Comparison of ENCODE assay signal across 9 cellular contexts in the genomic region with DNA sequence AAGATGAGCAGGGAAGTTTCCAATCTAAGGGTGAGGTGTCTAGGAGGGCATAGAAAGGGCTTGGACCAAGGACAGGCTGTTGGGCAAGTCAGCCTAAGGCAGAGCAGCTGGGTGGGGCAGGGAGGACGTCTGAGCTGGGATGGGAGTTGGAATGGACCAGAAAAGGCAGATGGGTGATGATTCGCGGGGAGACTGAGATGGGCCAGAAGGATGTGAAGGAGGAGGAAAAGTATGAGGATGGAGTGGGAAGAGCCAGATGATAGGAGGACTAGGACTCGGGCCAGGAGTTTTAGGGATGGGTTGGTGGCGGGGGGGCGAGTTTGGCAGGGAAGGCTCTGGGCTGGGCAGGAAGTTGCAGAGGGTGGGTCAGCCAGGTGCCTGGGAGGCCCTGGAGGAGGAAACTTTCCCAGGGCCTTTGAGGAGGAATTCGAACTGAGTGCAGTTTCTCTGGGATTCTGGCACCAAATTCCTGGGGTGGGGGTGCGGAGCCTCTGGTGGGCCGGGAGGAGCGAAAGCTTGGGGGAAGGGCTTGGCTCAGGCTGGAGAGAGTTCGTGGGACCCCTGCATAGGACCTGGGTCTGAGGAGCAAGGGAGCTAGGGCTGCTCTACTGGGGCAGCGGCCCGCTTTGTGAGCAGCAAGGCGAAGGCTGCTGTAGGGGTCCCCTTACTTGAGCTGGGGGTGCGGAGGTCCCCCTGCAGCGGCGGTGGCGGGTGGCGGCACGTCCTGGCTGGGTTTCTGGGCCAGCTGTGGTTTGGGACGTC. TPM values are rescaled to one million over a fixed set of nuclear protein-coding genes. Genes with fewer than 3 reads are reported as not detected.
DNase-seq lines count a peak whose midpoint lies in the region; ATAC-seq and TF ChIP-seq lines count a peak whose summit lies in the region.
"Had no signal": no experiment of that assay in that cellular context is flagged by ENCODE, and none has a peak within 500 bp of the region (broad histone marks: within the 10 kb centered on the region; RNA-seq: fewer than 3 reads in every experiment).

No MANE protein-coding gene starts in this region.

- TF ChIP-seq CTCF in GM23338 (conservative IDR thresholded peaks at IDR 0.05; ENCODE audit: low read depth in 2 of 2) (no peak), ascending aorta (IDR thresholded peaks at IDR 0.05) (no peak), sigmoid colon (IDR thresholded peaks at IDR 0.05) (no peak), thyroid gland (IDR thresholded peaks at IDR 0.05) (no peak)

- H3K9me2 ChIP-seq in GM23338 (ENCODE audit: insufficient read depth): no peaks in the 10 kb centered on the region

- H3K4me3 ChIP-seq in GM23338: peak overlapping the region; percentile 56
- H3K4me3 ChIP-seq in ascending aorta: peak overlapping the region; percentile 39 to 48
- peak overlapping the region; percentile 49 for H3K4me3 ChIP-seq in iPS-15b (ENCODE audit: low read depth, low read length)
- peak overlapping the region in 3 of 4 donors; percentile 26 to 41 (median 34) for H3K4me3 ChIP-seq in sigmoid colon
- H3K4me3 ChIP-seq in thyroid gland (replicated peaks in 1 of 3): no peak overlapping the region

- H3K9ac ChIP-seq in iPS-15b (ENCODE audit: low read depth, low read length): no peak overlapping the region

- no peaks in the 10 kb centered on the region; the same call in 2 of the 3 replicates for H3K9me3 Mint-ChIP-seq in GM23338

- DNase-seq in GM23338 (ENCODE audit: low spot score) (peak; percentile 91), ascending aorta (ENCODE audit: low spot score in 2 of 2) (peak in 1 of 2 donors; percentile 62), sigmoid colon (peak; percentile 79), thyroid gland (no peak), NCI-H146 treated with DMSO at 0.1 percent for 48 hours (lab: John Stamatoyannopoulos, UW; ENCODE audit: unreplicated experiment) (no peak), NCI-H1930 (lab: John Stamatoyannopoulos, UW) (no peak)
- DNase-seq: dorsolateral prefrontal cortex had no signal

- H3K79me2 ChIP-seq in GM23338 (replicated peaks; ENCODE audit: insufficient read depth): no peaks in the 10 kb centered on the region

- H3K4me2 ChIP-seq in GM23338: peak overlapping the region; percentile 80

- H2AFZ ChIP-seq in GM23338: no peak overlapping the region

- ATAC-seq in GM23338 (peak; percentile 71), GM21576 (IDR thresholded peaks at IDR 0.05; ENCODE audit: unreplicated experiment) (no peak)

- no peak for TF ChIP-seq EP300 in sigmoid colon (IDR thresholded peaks at IDR 0.05)

- H3K27ac ChIP-seq in GM23338 (ENCODE audit: low read depth) (peak overlapping the region; percentile 97), ascending aorta (peak overlapping the region; percentile 59 to 64), sigmoid colon (peak overlapping the region; percentile 14 to 68 (median 50)), thyroid gland (peak overlapping the region in 1 of 3 donors; percentile 36)

- H3K4me3 Mint-ChIP-seq in GM23338: peak overlapping the region; percentile 72

- intact Hi-C loops in ascending aorta (cut with DNase I) (no loop called here), sigmoid colon (cut with DNase I) (no loop called here), thyroid gland (cut with DNase I) (no loop called here)

- WGBS in sigmoid colon, 2 donors: 6 to 36% methylated on average over 21 of the region's 21 CpGs
- 27 to 30% methylated on average over 7 of the region's 21 CpGs for WGBS in thyroid gland, 2 donors

- no peak for TF ChIP-seq POLR2A in sigmoid colon (IDR thresholded peaks at IDR 0.05)
- no peak for TF ChIP-seq POLR2A in thyroid gland (IDR thresholded peaks at IDR 0.05)

- H3K4me1 ChIP-seq in GM23338 (ENCODE audit: insufficient read depth) (peaks cover 5% of the 10 kb centered on the region; the same call in 1 of the 2 replicates), ascending aorta (peaks cover 0 to 7% of the 10 kb centered on the region in 2 donors), iPS-15b (ENCODE audit: control insufficient read depth, insufficient read depth, low read length) (peaks cover 7% of the 10 kb centered on the region), sigmoid colon (peaks cover 0 to 13% (median 5%) of the 10 kb centered on the region in 4 donors), thyroid gland (peaks cover 0 to 13% of the 10 kb centered on the region in 2 donors)

- H3F3A ChIP-seq in GM23338 (replicated peaks; ENCODE audit: low read depth): no peaks in the 10 kb centered on the region

- no peaks in the 10 kb centered on the region for H3K9me3 ChIP-seq in ascending aorta
- no peaks in the 10 kb centered on the region for H3K9me3 ChIP-seq in iPS-15b (ENCODE audit: control insufficient read depth, insufficient read depth, low read length)
- H3K9me3 ChIP-seq in sigmoid colon: no peaks in the 10 kb centered on the region
- no peaks in the 10 kb centered on the region for H3K9me3 ChIP-seq in thyroid gland

- peaks cover 44% of the 10 kb centered on the region for H3K36me3 Mint-ChIP-seq in GM23338 (ENCODE audit: low read depth)

- peaks cover 31% of the 10 kb centered on the region for H3K4me1 Mint-ChIP-seq in GM23338

- H3K27ac Mint-ChIP-seq in GM23338: peak overlapping the region; percentile 94

- no peaks in the 10 kb centered on the region for H4K20me1 ChIP-seq in GM23338 (replicated peaks; ENCODE audit: insufficient read depth)

- H3K36me3 ChIP-seq in GM23338 (ENCODE audit: insufficient read depth): no peaks in the 10 kb centered on the region
- H3K36me3 ChIP-seq in ascending aorta: peaks cover 0 to 18% of the 10 kb centered on the region in 2 donors
- peaks cover 20% of the 10 kb centered on the region for H3K36me3 ChIP-seq in iPS-15b (ENCODE audit: control insufficient read depth, insufficient read depth, low read length)
- H3K36me3 ChIP-seq in sigmoid colon: peaks cover 0 to 24% (median 11%) of the 10 kb centered on the region in 4 donors
- peaks cover 11 to 21% of the 10 kb centered on the region in 2 donors for H3K36me3 ChIP-seq in thyroid gland

- H3K27me3 Mint-ChIP-seq in GM23338 (ENCODE audit: insufficient read depth, low read depth, poor library complexity): peaks cover 21% of the 10 kb centered on the region

- H3K27me3 ChIP-seq in GM23338 (ENCODE audit: insufficient read depth) (no peaks in the 10 kb centered on the region), ascending aorta (no peaks in the 10 kb centered on the region), iPS-15b (ENCODE audit: control insufficient read depth, insufficient read depth, low read length) (no peaks in the 10 kb centered on the region), sigmoid colon (peaks cover 0 to 3% (median 0%) of the 10 kb centered on the region in 3 donors), thyroid gland (no peaks in the 10 kb centered on the region)

TF ChIP-seq in GM23338, 12 proteins besides CTCF, POLR2A, EP300 and RAD21:
- TF ChIP-seq POLR2AphosphoS5 (IDR thresholded peaks at IDR 0.05; ENCODE audit: low read depth): peak; percentile 40; the same call in 1 of the 2 replicates
- TF ChIP-seq ETS1 (IDR thresholded peaks at IDR 0.05): no peak

RNA-seq across cellular contexts. Expression of gene TIMP1, which starts 8.7 kb away (rescaled TPM):
- total RNA-seq in GM23338 (2014; rRNA removed; shearing (Covaris generic)): 39.0 and 42.5 TPM in 2 replicates
- polyA plus RNA-seq in GM23338 (2016; fragmentation: Nextera tagmentation; extraction: Ambion mirVana) (117 and 121 TPM in 2 replicates), sigmoid colon (100 to 1,000 TPM in 1 of 3 donors, 10 to 100 TPM in 2; 40.2 to 164 (median 60.1) TPM)
- total RNA-seq in ascending aorta (1,308 TPM), sigmoid colon (100 to 1,000 TPM; 105 to 158 (median 115) TPM), thyroid gland (100 to 1,000 TPM in 2 of 4 donors, 10 to 100 TPM in 2; 46.5 to 395 (median 89.3) TPM)

RNA-seq across cellular contexts. Expression of gene ARAF, which starts 12.5 kb away (rescaled TPM):
- total RNA-seq in GM23338 (2014; rRNA removed; shearing (Covaris generic)): 18.0 and 28.2 TPM in 2 replicates
- 35.9 and 43.9 TPM in 2 replicates for polyA plus RNA-seq in GM23338 (2016; fragmentation: Nextera tagmentation; extraction: Ambion mirVana)
- total RNA-seq in ascending aorta: 56.1 TPM
- 10 to 100 TPM; 25.7 to 30.3 (median 28.0) TPM for total RNA-seq in sigmoid colon
- polyA plus RNA-seq in sigmoid colon: 10 to 100 TPM; 34.9 to 57.8 (median 48.0) TPM
- 10 to 100 TPM; 34.0 to 59.4 (median 45.8) TPM for total RNA-seq in thyroid gland

RNA-seq across cellular contexts. Expression of gene SYN1, which starts 46.1 kb away (rescaled TPM):
- total RNA-seq in GM23338 (2014; rRNA removed; shearing (Covaris generic)): 4.7 and 6.7 TPM in 2 replicates
- polyA plus RNA-seq in GM23338 (2016; fragmentation: Nextera tagmentation; extraction: Ambion mirVana): 3.6 and 7.1 TPM in 2 replicates
- total RNA-seq in ascending aorta: 5.7 TPM
- total RNA-seq in sigmoid colon: 1 to 10 TPM in 2 of 4 donors, under 1 TPM in 2; 0.16 to 1.4 (median 1.0) TPM
- polyA plus RNA-seq in sigmoid colon: 1 to 10 TPM in 1 of 3 donors, under 1 TPM in 1, not detected in 1; 0.46 to 1.6 TPM
- total RNA-seq in thyroid gland: under 1 TPM in 2 of 4 donors, not detected in 2; 0.13 to 0.15 TPM

RNA-seq across cellular contexts. Expression of gene CFP, which starts 56.2 kb away (rescaled TPM):
- 1.9 and 2.2 TPM in 2 replicates for total RNA-seq in GM23338 (2014; rRNA removed; shearing (Covaris generic))
- polyA plus RNA-seq in GM23338 (2016; fragmentation: Nextera tagmentation; extraction: Ambion mirVana): 1.8 and 2.1 TPM in 2 replicates
- total RNA-seq in ascending aorta: 25.4 TPM
- 10 to 100 TPM in 3 of 4 donors, 1 to 10 TPM in 1; 6.1 to 14.3 (median 10.9) TPM for total RNA-seq in sigmoid colon
- polyA plus RNA-seq in sigmoid colon: 1 to 10 TPM; 3.0 to 7.0 (median 4.4) TPM
- 1 to 10 TPM; 1.3 to 2.3 (median 1.6) TPM for total RNA-seq in thyroid gland

Comparison
In these comparisons a context has a peak if more than half of its experiments do, and no peak if none do; other contexts are left out.
1. DNase-seq: peak in GM23338 (single experiment) and sigmoid colon (single experiment); none in thyroid gland (0 of 2), NCI-H146 treated with DMSO at 0.1 percent for 48 hours (single experiment) and NCI-H1930 (0 of 2).
2. H3K4me3 ChIP-seq: peak in GM23338 (single experiment), ascending aorta (2 of 2), iPS-15b (single experiment) and sigmoid colon (3 of 4); none in thyroid gland (0 of 3).